In the genomic region with DNA sequence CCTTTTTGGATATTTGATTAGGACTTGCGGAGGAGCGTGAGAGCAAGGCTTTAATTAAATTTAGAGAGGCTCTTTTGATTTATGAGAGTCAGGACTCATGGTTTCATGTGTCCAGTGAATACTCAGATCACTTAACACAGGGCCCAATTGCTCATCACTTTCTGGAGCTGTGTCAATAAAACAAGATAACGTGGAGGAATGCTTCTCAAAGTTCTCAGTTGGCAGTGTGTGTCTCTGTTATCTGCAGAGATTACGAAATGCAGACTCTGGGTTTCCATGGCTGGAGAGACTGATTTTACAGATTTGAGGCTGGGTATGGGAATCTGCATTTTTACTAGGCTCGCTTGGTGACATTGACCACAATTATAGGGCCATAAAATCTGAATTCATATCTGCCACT, we compare ENCODE assay signal across 17 cellular contexts.
A peak's percentile ranks its signal among the peaks of the same experiment; 100 is the strongest.
DNase-seq lines count a peak whose midpoint lies in the region; ATAC-seq and TF ChIP-seq lines count a peak whose summit lies in the region.
"Had no signal": no experiment of that assay in that cellular context is flagged by ENCODE, and none has a peak within 500 bp of the region (broad histone marks: within the 10 kb centered on the region; RNA-seq: fewer than 3 reads in every experiment).

No MANE protein-coding gene starts in this region.

- DNase-seq in ELF-1 (ENCODE audit: low read depth, low spot score) (peak; percentile 18), PC-3 (peak; percentile 12), iris pigment epithelial cell (ENCODE audit: low read depth) (peak; percentile 5)
- DNase-seq in activated T-cell treated with anti-CD3 and anti-CD28 coated beads, Interleukin-2, amount 50 U/mL, for 48 hours = no peak
- DNase-seq in effector memory CD4-positive, alpha-beta T cell = no peak
- DNase-seq: ACHN, AML-193, COR-L47, DMS153, H9, NCI-H1105, NCI-H1694, NCI-H446 treated with DMSO at 0.1 percent for 48 hours, NCI-H82 had no signal

- POLR2A ChIA-PET in PC-3 (lab: Charles Lee; ENCODE audit: unreplicated experiment) = no interaction called here

- intact Hi-C loops in PC-3 (cut with micrococcal nuclease) = no loop called here

- H3K4me2 ChIP-seq in PC-3 (ENCODE audit: low read length) (no peak overlapping the region), parathyroid adenoma (ENCODE audit: low read length) (no peak overlapping the region)

- no peaks in the 10 kb centered on the region for H3F3A ChIP-seq in PC-3 (ENCODE audit: low read length, unreplicated experiment)

- H3K9me2 ChIP-seq in PC-3 (replicated peaks; ENCODE audit: low read length) = no peaks in the 10 kb centered on the region

- H3K27me3 ChIP-seq in PC-3 (ENCODE audit: low read length) (no peaks in the 10 kb centered on the region), parathyroid adenoma (ENCODE audit: control insufficient read depth, insufficient read depth, low read length) (no peaks in the 10 kb centered on the region)
- H3K27me3 ChIP-seq in effector memory CD4-positive, alpha-beta T cell (replicated peaks; ENCODE audit: control insufficient read depth, insufficient read depth, low read length, poor library complexity, severe bottlenecking) = no peaks in the 10 kb centered on the region

- H3K9me3 ChIP-seq in PC-3 (ENCODE audit: low read length) (no peaks in the 10 kb centered on the region), parathyroid adenoma (ENCODE audit: control insufficient read depth, low read length) (no peaks in the 10 kb centered on the region)
- H3K9me3 ChIP-seq in effector memory CD4-positive, alpha-beta T cell (ENCODE audit: control insufficient read depth, low read length) = no peaks in the 10 kb centered on the region

- CTCF ChIA-PET in PC-3 (lab: Charles Lee) = no interaction called here

- no peaks in the 10 kb centered on the region for H3K4me1 ChIP-seq in PC-3 (ENCODE audit: insufficient read depth, low read length)
- H3K4me1 ChIP-seq in parathyroid adenoma = peaks cover 28% of the 10 kb centered on the region
- H3K4me1 ChIP-seq in effector memory CD4-positive, alpha-beta T cell (ENCODE audit: control insufficient read depth, insufficient read depth, low read length, poor library complexity, severe bottlenecking) = no peaks in the 10 kb centered on the region

- H3K9ac ChIP-seq in PC-3 (ENCODE audit: low read length) (no peak overlapping the region), parathyroid adenoma (no peak overlapping the region)

- H3K79me2 ChIP-seq in PC-3 (ENCODE audit: low read length) = no peaks in the 10 kb centered on the region
- H3K79me2 ChIP-seq in parathyroid adenoma = no peaks in the 10 kb centered on the region

- ATAC-seq in PC-3 (no peak), GM19328 (IDR thresholded peaks at IDR 0.05; ENCODE audit: unreplicated experiment) (no peak)
- ATAC-seq: Panc1 had no signal

- no TSS peak for BruUV-seq in PC-3 (replicated peaks; lab: Mats Ljungman, UMichigan)

- no peaks in the 10 kb centered on the region for H4K20me1 ChIP-seq in PC-3 (ENCODE audit: low read length)

- H3K36me3 ChIP-seq in PC-3 (ENCODE audit: low read depth, low read length) (no peaks in the 10 kb centered on the region), parathyroid adenoma (ENCODE audit: control insufficient read depth, insufficient read depth, low read length) (no peaks in the 10 kb centered on the region)
- no peaks in the 10 kb centered on the region for H3K36me3 ChIP-seq in effector memory CD4-positive, alpha-beta T cell (ENCODE audit: control insufficient read depth, insufficient read depth, low read length)

- H3K4me3 ChIP-seq in PC-3 (ENCODE audit: low read length) (no peak overlapping the region), parathyroid adenoma (ENCODE audit: low read depth, low read length) (no peak overlapping the region)
- no peak overlapping the region for H3K4me3 ChIP-seq in effector memory CD4-positive, alpha-beta T cell (ENCODE audit: insufficient read depth, low read depth, low read length, poor library complexity, severe bottlenecking)

- H2AFZ ChIP-seq in PC-3 (ENCODE audit: low read length) (no peak overlapping the region), parathyroid adenoma (peak overlapping the region; percentile 35)

- H3K27ac ChIP-seq in PC-3 (ENCODE audit: low read length) (no peak overlapping the region), parathyroid adenoma (no peak overlapping the region)
- no peak overlapping the region for H3K27ac ChIP-seq in effector memory CD4-positive, alpha-beta T cell (ENCODE audit: insufficient read depth, low read length, poor library complexity, severe bottlenecking)

- TF ChIP-seq CTCF in PC-3 (conservative IDR thresholded peaks at IDR 0.05; ENCODE audit: low read depth, low read length) = no peak
- no peak for TF ChIP-seq CTCF in parathyroid adenoma (IDR thresholded peaks at IDR 0.05)

Comparison
In these comparisons a context has a peak if more than half of its experiments do, and no peak if none do; other contexts are left out.
1. DNase-seq: peak in ELF-1 (single experiment), PC-3 (single experiment) and iris pigment epithelial cell (single experiment); none in activated T-cell treated with anti-CD3 and anti-CD28 coated beads, Interleukin-2, amount 50 U/mL, for 48 hours (0 of 2) and effector memory CD4-positive, alpha-beta T cell (0 of 3).